In the genomic region with DNA sequence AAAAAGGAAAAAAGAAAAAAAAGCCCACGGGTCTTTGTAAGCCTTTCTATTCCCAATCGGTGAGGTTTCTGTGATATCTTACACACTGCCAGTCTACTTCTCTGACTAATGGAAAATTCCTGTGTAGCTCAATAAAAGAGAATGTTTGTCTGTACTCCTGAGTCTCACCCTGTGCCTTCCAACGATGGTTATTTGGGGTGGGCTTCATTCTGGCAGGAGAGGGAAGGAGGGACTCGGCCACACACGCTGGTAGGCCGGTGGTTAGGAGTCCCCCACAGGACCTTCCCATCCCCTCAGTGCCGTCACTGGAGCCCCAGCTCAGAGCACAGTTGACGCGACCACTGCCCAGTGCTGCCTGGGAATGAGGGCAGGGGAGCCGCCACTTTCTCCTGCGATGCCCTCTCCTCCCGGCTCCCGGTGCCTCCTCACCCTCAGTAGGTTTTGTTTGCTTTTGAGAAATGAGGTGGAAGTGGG, we compare ENCODE assay signal across 7 cellular contexts.
DNase-seq lines count a peak whose midpoint lies in the region; ATAC-seq and TF ChIP-seq lines count a peak whose summit lies in the region.

No MANE protein-coding gene starts in this region.

- TF ChIP-seq CTCF in endothelial cell (IDR thresholded peaks at IDR 0.05; ENCODE audit: unreplicated experiment) = no peak

- H3K36me3 Mint-ChIP-seq in endothelial cell (ENCODE audit: low read depth, unreplicated experiment) = peaks cover under 1% of the 10 kb centered on the region
- H3K36me3 Mint-ChIP-seq in natural killer cell treated with Interleukin-12 subunit alpha and Interleukin-12 subunit beta and Interleukin-15 and Interleukin-18, amount 100 ng/mL, for 72 hours = no peaks in the 10 kb centered on the region

- no peak overlapping the region for H3K4me3 Mint-ChIP-seq in endothelial cell (ENCODE audit: unreplicated experiment)
- H3K4me3 Mint-ChIP-seq in natural killer cell treated with Interleukin-12 subunit alpha and Interleukin-12 subunit beta and Interleukin-15 and Interleukin-18, amount 100 ng/mL, for 72 hours = peak overlapping the region; percentile 76

- DNase-seq in endothelial cell (ENCODE audit: low spot score) (no peak), amygdala (lab: John Stamatoyannopoulos, UW) (no peak), superior temporal gyrus (ENCODE audit: extremely low spot score) (no peak), NCI-H748 (lab: John Stamatoyannopoulos, UW; ENCODE audit: unreplicated experiment) (no peak)
- DNase-seq in natural killer cell treated with Interleukin-12 subunit alpha and Interleukin-12 subunit beta and Interleukin-15 and Interleukin-18, amount 100 ng/mL, for 72 hours (ENCODE audit: low spot score) = no peak

- H3K4me1 Mint-ChIP-seq in endothelial cell (ENCODE audit: unreplicated experiment) = peaks cover 40% of the 10 kb centered on the region
- peaks cover 19 to 22% of the 10 kb centered on the region in 2 donors for H3K4me1 Mint-ChIP-seq in natural killer cell treated with Interleukin-12 subunit alpha and Interleukin-12 subunit beta and Interleukin-15 and Interleukin-18, amount 100 ng/mL, for 72 hours (ENCODE audit: low read depth in 2 of 2)

- ATAC-seq in GM21825 (IDR thresholded peaks at IDR 0.05; ENCODE audit: unreplicated experiment) = peak; percentile 6
- ATAC-seq in SK-N-SH treated with all-trans-retinoic acid at 6 μM for 48 hours = peak; percentile 23
- ATAC-seq in natural killer cell treated with Interleukin-12 subunit alpha and Interleukin-12 subunit beta and Interleukin-15 and Interleukin-18, amount 100 ng/mL, for 72 hours = no peak

- H3K27ac Mint-ChIP-seq in endothelial cell (ENCODE audit: unreplicated experiment) = peak overlapping the region; percentile 99
- peak overlapping the region; percentile 84 to 94 for H3K27ac Mint-ChIP-seq in natural killer cell treated with Interleukin-12 subunit alpha and Interleukin-12 subunit beta and Interleukin-15 and Interleukin-18, amount 100 ng/mL, for 72 hours

- peaks cover 7% of the 10 kb centered on the region for H3K27me3 Mint-ChIP-seq in endothelial cell (ENCODE audit: unreplicated experiment)
- no peaks in the 10 kb centered on the region for H3K27me3 Mint-ChIP-seq in natural killer cell treated with Interleukin-12 subunit alpha and Interleukin-12 subunit beta and Interleukin-15 and Interleukin-18, amount 100 ng/mL, for 72 hours

- no peaks in the 10 kb centered on the region for H3K9me3 Mint-ChIP-seq in endothelial cell (ENCODE audit: unreplicated experiment)
- H3K9me3 Mint-ChIP-seq in natural killer cell treated with Interleukin-12 subunit alpha and Interleukin-12 subunit beta and Interleukin-15 and Interleukin-18, amount 100 ng/mL, for 72 hours = no peaks in the 10 kb centered on the region

TF ChIP-seq in SK-N-SH treated with all-trans-retinoic acid at 6 μM for 48 hours, 23 proteins besides CTCF, POLR2A, EP300 and RAD21:
- TF ChIP-seq ZNF70 (CRISPR knock-in tag; IDR thresholded peaks at IDR 0.05) = no peak
- no peak for TF ChIP-seq ESRRG (CRISPR knock-in tag; IDR thresholded peaks at IDR 0.05)

Comparison
In these comparisons a context has a peak if more than half of its experiments do, and no peak if none do; other contexts are left out.
1. ATAC-seq: peak in GM21825 (single experiment) and SK-N-SH treated with all-trans-retinoic acid at 6 μM for 48 hours (single experiment); none in natural killer cell treated with Interleukin-12 subunit alpha and Interleukin-12 subunit beta and Interleukin-15 and Interleukin-18, amount 100 ng/mL, for 72 hours (0 of 2).